ENCODE assay signal across 20 cellular contexts in the genomic region with DNA sequence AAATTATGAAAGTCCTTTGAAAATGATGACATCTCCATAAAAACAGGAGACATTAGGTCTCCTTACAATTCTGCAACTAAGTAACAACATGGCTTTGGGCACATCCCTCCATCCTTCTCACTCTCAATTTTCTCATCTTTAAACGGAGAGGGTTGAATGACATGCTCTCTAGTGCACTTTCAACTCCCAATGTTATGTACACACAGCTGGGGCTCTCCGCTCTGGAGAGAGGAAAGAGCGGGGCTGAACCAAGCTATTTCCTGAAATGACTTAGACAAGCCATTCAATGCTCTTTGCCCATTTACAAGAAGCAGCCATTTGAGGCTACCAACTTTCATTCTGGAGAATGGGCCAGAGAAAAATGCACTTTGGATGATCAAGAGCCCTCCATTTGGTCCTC.
DNase-seq lines count a peak whose midpoint lies in the region; ATAC-seq and TF ChIP-seq lines count a peak whose summit lies in the region.
"Had no signal": no experiment of that assay in that cellular context is flagged by ENCODE, and none has a peak within 500 bp of the region (broad histone marks: within the 10 kb centered on the region; RNA-seq: fewer than 3 reads in every experiment).

No MANE protein-coding gene starts in this region.

- DNase-seq in NCI-H2029 (lab: John Stamatoyannopoulos, UW) (peak; percentile 5), NCI-H2029 treated with DMSO at 0.1 percent for 48 hours (lab: John Stamatoyannopoulos, UW) (no peak), DMS153 treated with DMSO at 0.1 percent for 48 hours (lab: John Stamatoyannopoulos, UW; ENCODE audit: unreplicated experiment) (peak; percentile 16), NCI-H1417 treated with DMSO at 0.1 percent for 48 hours (lab: John Stamatoyannopoulos, UW) (peak; percentile 18), NCI-H345 treated with DMSO at 0.1 percent for 48 hours (lab: John Stamatoyannopoulos, UW; ENCODE audit: unreplicated experiment) (peak; percentile 8), HFFc6 (no peak), retina (no peak)
- DNase-seq: AML-193, DMS 273 treated with DMSO at 0.1 percent for 48 hours, GOT3, KBM-7, NCI-H1694 treated with DMSO at 0.1 percent for 48 hours, NCI-H526 treated with DMSO at 0.1 percent for 48 hours, PC-3, RPMI8226, SHP77 treated with DMSO at 0.1 percent for 48 hours, SK-N-SH, T-cell had no signal

- no peaks in the 10 kb centered on the region for H3K4me1 Mint-ChIP-seq in HFFc6 (ENCODE audit: low read depth)

- H3K36me3 Mint-ChIP-seq in HFFc6 (ENCODE audit: low read depth) = no peaks in the 10 kb centered on the region
- H3K36me3 Mint-ChIP-seq: T-cell had no signal

- no peaks in the 10 kb centered on the region; the same call in 1 of the 2 replicates for H3K27me3 Mint-ChIP-seq in HFFc6 (ENCODE audit: insufficient read depth)
- H3K27me3 Mint-ChIP-seq: T-cell had no signal

- no peak overlapping the region for H3K27ac Mint-ChIP-seq in HFFc6
- H3K27ac Mint-ChIP-seq: T-cell had no signal

- TF ChIP-seq CTCF in HFFc6 (IDR thresholded peaks at IDR 0.05) = no peak

- ATAC-seq in HG02970 (IDR thresholded peaks at IDR 0.05; ENCODE audit: low FRiP score, unreplicated experiment) = no peak
- ATAC-seq: HCT116, PC-3, T-cell had no signal

- H3K4me3 Mint-ChIP-seq in HFFc6 = no peak overlapping the region
- H3K4me3 Mint-ChIP-seq: T-cell had no signal

- H3K9me3 Mint-ChIP-seq in HFFc6 = no peaks in the 10 kb centered on the region
- H3K9me3 Mint-ChIP-seq: T-cell had no signal

Comparison
In these comparisons a context has a peak if more than half of its experiments do, and no peak if none do; other contexts are left out.
1. DNase-seq: peak in NCI-H2029 (single experiment), DMS153 treated with DMSO at 0.1 percent for 48 hours (single experiment), NCI-H1417 treated with DMSO at 0.1 percent for 48 hours (single experiment) and NCI-H345 treated with DMSO at 0.1 percent for 48 hours (single experiment); none in NCI-H2029 treated with DMSO at 0.1 percent for 48 hours (single experiment), HFFc6 (single experiment) and retina (single experiment).